In the genomic region with DNA sequence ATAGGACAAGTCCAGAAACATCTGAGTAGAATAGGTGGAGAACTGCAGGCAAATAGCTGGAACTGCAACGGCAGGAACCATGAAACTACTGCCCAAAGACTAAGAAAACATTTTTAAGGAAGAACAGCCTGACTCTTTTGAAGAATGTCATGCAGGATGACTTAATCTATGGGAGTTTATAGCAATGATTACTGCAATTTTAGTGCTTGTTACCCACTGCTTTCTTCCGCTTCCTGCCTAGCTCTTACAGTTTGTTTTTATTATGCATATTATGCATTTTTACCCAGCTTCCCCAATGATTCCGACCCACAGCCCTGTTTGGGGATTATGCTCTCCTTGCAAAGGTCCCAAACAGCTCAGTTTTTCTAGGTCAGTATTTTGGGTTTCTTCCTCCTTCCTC, we compare ENCODE assay signal across 19 cellular contexts.
DNase-seq lines count a peak whose midpoint lies in the region; TF ChIP-seq lines count a peak whose summit lies in the region.
"Had no signal": no experiment of that assay in that cellular context is flagged by ENCODE, and none has a peak within 500 bp of the region (broad histone marks: within the 10 kb centered on the region; RNA-seq: fewer than 3 reads in every experiment).

No MANE protein-coding gene starts in this region.

- H3K4me3 Mint-ChIP-seq in endodermal cell: no peak overlapping the region
- H3K4me3 Mint-ChIP-seq: CD4-positive, alpha-beta T cell had no signal

- no peak overlapping the region for H2BK15ac ChIP-seq in mesenchymal stem cell (ENCODE audit: low read depth, poor library complexity, severe bottlenecking)

- H3K18ac ChIP-seq in mesenchymal stem cell (ENCODE audit: low read depth in 1 of 2, low read length in 2 of 2): no peak overlapping the region

- H2AK5ac ChIP-seq in mesenchymal stem cell (ENCODE audit: low read length, severe bottlenecking): no peak overlapping the region

- H2BK12ac ChIP-seq in mesenchymal stem cell (ENCODE audit: low read length in 2 of 2): no peak overlapping the region

- no peak overlapping the region for H2AFZ ChIP-seq in mesenchymal stem cell (ENCODE audit: low read depth, low read length)

- TF ChIP-seq CTCF in endodermal cell (conservative IDR thresholded peaks at IDR 0.05): peak; percentile 16

- H3K9me3 ChIP-seq in SJSA1 (replicated peaks) (no peaks in the 10 kb centered on the region), endodermal cell (ENCODE audit: control insufficient read depth, low read length) (peaks cover 18% of the 10 kb centered on the region), mesenchymal stem cell (ENCODE audit: control insufficient read depth, low read length) (peaks cover 8% of the 10 kb centered on the region)

- H4K8ac ChIP-seq in mesenchymal stem cell (ENCODE audit: low read length): no peak overlapping the region

- H3K4me1 ChIP-seq in SJSA1 (replicated peaks): peaks cover 9% of the 10 kb centered on the region
- peaks cover 3% of the 10 kb centered on the region for H3K4me1 ChIP-seq in endodermal cell (ENCODE audit: control insufficient read depth, insufficient read depth, low read length)
- no peaks in the 10 kb centered on the region for H3K4me1 ChIP-seq in mesenchymal stem cell (ENCODE audit: control insufficient read depth, insufficient read depth, low read depth, low read length)

- H3K79me1 ChIP-seq in mesenchymal stem cell (replicated peaks; ENCODE audit: low read length, poor library complexity, severe bottlenecking): peaks cover 8% of the 10 kb centered on the region

- H3K4me3 ChIP-seq in SJSA1 (no peak overlapping the region), endodermal cell (ENCODE audit: low read length) (no peak overlapping the region), mesenchymal stem cell (ENCODE audit: insufficient read depth in 1 of 2, low read depth in 1 of 2, low read length in 2 of 2) (no peak overlapping the region)
- H3K4me3 ChIP-seq: BLaER1 treated with 17β-estradiol and CSF1 and Interleukin-3, amounts not matched to agents 10 nM and 100 nM had no signal

- no peak overlapping the region for H2BK5ac ChIP-seq in mesenchymal stem cell (ENCODE audit: low read depth, low read length, poor library complexity, severe bottlenecking)

- peaks cover 8% of the 10 kb centered on the region; the same call in 1 of the 2 replicates for H3K36me3 ChIP-seq in SJSA1
- peaks cover 10% of the 10 kb centered on the region for H3K36me3 ChIP-seq in endodermal cell (ENCODE audit: control insufficient read depth, insufficient read depth, low read length)
- peaks cover 12 to 88% of the 10 kb centered on the region in 2 experiments for H3K36me3 ChIP-seq in mesenchymal stem cell (ENCODE audit: control insufficient read depth in 1 of 2, insufficient read depth in 2 of 2, low read depth in 1 of 2, low read length in 2 of 2)

- no peaks in the 10 kb centered on the region for H3K27me3 Mint-ChIP-seq in endodermal cell (ENCODE audit: insufficient read depth)
- H3K27me3 Mint-ChIP-seq: CD4-positive, alpha-beta T cell had no signal

- H3K4me2 ChIP-seq in mesenchymal stem cell (ENCODE audit: low read length, poor library complexity, severe bottlenecking): no peak overlapping the region
- H3K4me2 ChIP-seq: BLaER1 treated with 17β-estradiol and CSF1 and Interleukin-3, amounts not matched to agents 10 nM and 100 nM had no signal

- H3K23ac ChIP-seq in mesenchymal stem cell (ENCODE audit: low read length in 2 of 2): no peak overlapping the region

- 92 to 95% methylated on average over 2 to 3 of the region's 3 CpGs for WGBS in endodermal cell (ENCODE audit: insufficient coverage in 1 of 2, insufficient read length in 1 of 2), 2 experiments
- WGBS in mesenchymal stem cell: 37% methylated on average over 2 of the region's 3 CpGs

- H3K4me1 Mint-ChIP-seq in endodermal cell: peaks cover 16% of the 10 kb centered on the region

- H3K27ac ChIP-seq in SJSA1 (0 out of 2 replicates have a peak overlapping the region, but pooled peaks have one; percentile 8), endodermal cell (ENCODE audit: low read depth, low read length) (no peak overlapping the region), mesenchymal stem cell (ENCODE audit: low read length, poor library complexity, severe bottlenecking) (peak overlapping the region; percentile 58)
- H3K27ac ChIP-seq: BLaER1 treated with 17β-estradiol and CSF1 and Interleukin-3, amounts not matched to agents 10 nM and 100 nM had no signal

- H3K36me3 Mint-ChIP-seq in endodermal cell (ENCODE audit: low read depth): peaks cover 19% of the 10 kb centered on the region

- no peak overlapping the region for H3K9ac ChIP-seq in endodermal cell (ENCODE audit: extremely low read depth, low read length, poor library complexity, severe bottlenecking)
- H3K9ac ChIP-seq in mesenchymal stem cell (ENCODE audit: low read length): no peak overlapping the region
- H3K9ac ChIP-seq: BLaER1 treated with 17β-estradiol and CSF1 and Interleukin-3, amounts not matched to agents 10 nM and 100 nM had no signal

- H3K27me3 ChIP-seq in SJSA1 (replicated peaks) (no peaks in the 10 kb centered on the region), endodermal cell (ENCODE audit: control insufficient read depth, insufficient read depth, low read length, poor library complexity, severe bottlenecking) (no peaks in the 10 kb centered on the region), mesenchymal stem cell (ENCODE audit: control insufficient read depth in 1 of 2, insufficient read depth in 1 of 2, low read length in 2 of 2) (no peaks in the 10 kb centered on the region)
- H3K27me3 ChIP-seq: BLaER1 treated with 17β-estradiol and CSF1 and Interleukin-3, amounts not matched to agents 10 nM and 100 nM had no signal

- H3K9me3 Mint-ChIP-seq in endodermal cell: peaks cover 16% of the 10 kb centered on the region
- H3K9me3 Mint-ChIP-seq: CD4-positive, alpha-beta T cell had no signal

- no peak overlapping the region for H3K27ac Mint-ChIP-seq in endodermal cell
- H3K27ac Mint-ChIP-seq: CD4-positive, alpha-beta T cell had no signal

- no peak overlapping the region for H3K4ac ChIP-seq in mesenchymal stem cell (ENCODE audit: low read depth in 1 of 2, low read length in 2 of 2)

- H4K91ac ChIP-seq in mesenchymal stem cell (ENCODE audit: low read length): no peak overlapping the region

- no peak overlapping the region for H3K14ac ChIP-seq in mesenchymal stem cell (ENCODE audit: low read length in 2 of 2)

- no peak overlapping the region for H2BK120ac ChIP-seq in mesenchymal stem cell (ENCODE audit: low read depth, low read length)

- DNase-seq in EH (ENCODE audit: low read depth) (peak; percentile 73), SJSA1 (ENCODE audit: low read depth in 1 of 2, low spot score in 2 of 2) (peak in 1 of 2 experiments; percentile 9), endodermal cell (no peak), mesenchymal stem cell (peak; percentile 39), NCI-H2171 (lab: John Stamatoyannopoulos, UW) (no peak), GOT3 (lab: John Stamatoyannopoulos, UW) (no peak), Ammon's horn (ENCODE audit: low spot score) (no peak)
- DNase-seq: CD4-positive, alpha-beta T cell; GF-D8; Kasumi-1; NCI-H1092 treated with DMSO at 0.1 percent for 48 hours; NCI-H1436 treated with DMSO at 0.1 percent for 48 hours; NCI-H187 treated with DMSO at 0.1 percent for 48 hours; NCI-H446; NCI-H524 treated with DMSO at 0.1 percent for 48 hours; NCI-H774; Right ventricle myocardium superior; RPMI8226 had no signal

Comparison
In these comparisons a context has a peak if more than half of its experiments do, and no peak if none do; other contexts are left out.
1. DNase-seq: peak in EH (single experiment) and mesenchymal stem cell (single experiment); none in endodermal cell (single experiment), NCI-H2171 (single experiment), GOT3 (single experiment) and Ammon's horn (single experiment).